1 cellular context compared by ENCODE assay signal in genomic region chr18:23077493-23078256, GRCh38.
TF ChIP-seq lines count a peak whose summit lies in the region.

No MANE protein-coding gene starts in this region.

TF ChIP-seq in HepG2, 621 proteins besides CTCF, POLR2A, EP300 and RAD21 (continued from another document and continues in another):
- TF ChIP-seq ZMAT5 (CRISPR knock-in tag; IDR thresholded peaks at IDR 0.05; ENCODE audit: borderline replicate concordance, low read depth) = no peak
- no peak for TF ChIP-seq ZNF431 (CRISPR knock-in tag; IDR thresholded peaks at IDR 0.05; ENCODE audit: borderline replicate concordance, low read depth)
- TF ChIP-seq ZNF362 (CRISPR knock-in tag; IDR thresholded peaks at IDR 0.05; ENCODE audit: borderline replicate concordance) = peak; percentile 73; the same call in 1 of the 2 replicates
- TF ChIP-seq GATAD2A (CRISPR knock-in tag; IDR thresholded peaks at IDR 0.05) = 0 out of 2 replicates have a peak, but pooled peaks have one; percentile 30
- no peak for TF ChIP-seq FOXP1 (IDR thresholded peaks at IDR 0.05)
- no peak for TF ChIP-seq FOXP1 (CRISPR knock-in tag; IDR thresholded peaks at IDR 0.05)
- peak; percentile 45; the same call in 1 of the 2 replicates for TF ChIP-seq FOXA3 (CRISPR knock-in tag; IDR thresholded peaks at IDR 0.05)
- TF ChIP-seq GATAD1 (CRISPR knock-in tag; IDR thresholded peaks at IDR 0.05) = 0 out of 2 replicates have a peak, but pooled peaks have one; percentile 13
- TF ChIP-seq PAXIP1 (CRISPR knock-in tag; conservative IDR thresholded peaks at IDR 0.05) = peak; percentile 51
- peak; percentile 25; the same call in 1 of the 2 replicates for TF ChIP-seq BCL6 (CRISPR knock-in tag; IDR thresholded peaks at IDR 0.05)
- peak; percentile 75 for TF ChIP-seq ELF3 (CRISPR knock-in tag; IDR thresholded peaks at IDR 0.05)
- TF ChIP-seq ZBTB37 (CRISPR knock-in tag; IDR thresholded peaks at IDR 0.05) = no peak
- TF ChIP-seq ZNF605 (CRISPR knock-in tag; IDR thresholded peaks at IDR 0.05) = 0 out of 2 replicates have a peak, but pooled peaks have one; percentile 40
- no peak for TF ChIP-seq ZBTB2 (CRISPR knock-in tag; IDR thresholded peaks at IDR 0.05; ENCODE audit: low read depth)
- TF ChIP-seq ZNF770 (CRISPR knock-in tag; IDR thresholded peaks at IDR 0.05) = 0 out of 2 replicates have a peak, but pooled peaks have one; percentile 43
- peak; percentile 60; the same call in 1 of the 2 replicates for TF ChIP-seq GFI1 (CRISPR knock-in tag; IDR thresholded peaks at IDR 0.05; ENCODE audit: borderline replicate concordance)
- TF ChIP-seq ZNF17 (CRISPR knock-in tag; IDR thresholded peaks at IDR 0.05) = no peak
- peak; percentile 66 for TF ChIP-seq TEAD3 (CRISPR knock-in tag; optimal IDR thresholded peaks at IDR 0.05; ENCODE audit: borderline replicate concordance)
- TF ChIP-seq RXRB (CRISPR knock-in tag; IDR thresholded peaks at IDR 0.05; ENCODE audit: borderline replicate concordance) = peak; percentile 55
- no peak for TF ChIP-seq MYPOP (CRISPR knock-in tag; IDR thresholded peaks at IDR 0.05)
- TF ChIP-seq BRF2 (CRISPR knock-in tag; IDR thresholded peaks at IDR 0.05) = no peak
- peak; percentile 29; the same call in 1 of the 2 replicates for TF ChIP-seq ZFP91 (CRISPR knock-in tag; IDR thresholded peaks at IDR 0.05; ENCODE audit: borderline replicate concordance)
- TF ChIP-seq ZNF710 (CRISPR knock-in tag; IDR thresholded peaks at IDR 0.05; ENCODE audit: borderline replicate concordance) = 0 out of 2 replicates have a peak, but pooled peaks have one; percentile 18
- 0 out of 2 replicates have a peak, but pooled peaks have one; percentile 54 for TF ChIP-seq SMYD3 (CRISPR knock-in tag; IDR thresholded peaks at IDR 0.05)
- no peak for TF ChIP-seq LCORL (IDR thresholded peaks at IDR 0.05)
- TF ChIP-seq LCORL (CRISPR knock-in tag; IDR thresholded peaks at IDR 0.05) = peak; percentile 28; the same call in 1 of the 2 replicates
- TF ChIP-seq ZNF121 (CRISPR knock-in tag; IDR thresholded peaks at IDR 0.05) = 0 out of 2 replicates have a peak, but pooled peaks have one; percentile 13
- TF ChIP-seq SP140L (CRISPR knock-in tag; IDR thresholded peaks at IDR 0.05; ENCODE audit: borderline replicate concordance) = no peak
- peak; percentile 57 for TF ChIP-seq SAP130 (CRISPR knock-in tag; IDR thresholded peaks at IDR 0.05; ENCODE audit: low read depth)
- 0 out of 2 replicates have a peak, but pooled peaks have one; percentile 41 for TF ChIP-seq ZNF776 (CRISPR knock-in tag; IDR thresholded peaks at IDR 0.05)
- 0 out of 2 replicates have a peak, but pooled peaks have one; percentile 29 for TF ChIP-seq ZNF547 (CRISPR knock-in tag; IDR thresholded peaks at IDR 0.05)
- TF ChIP-seq SOX5 (CRISPR knock-in tag; IDR thresholded peaks at IDR 0.05; ENCODE audit: borderline replicate concordance) = peak; percentile 43; the same call in 1 of the 2 replicates
- TF ChIP-seq ZNF317 (CRISPR knock-in tag; IDR thresholded peaks at IDR 0.05) = peak; percentile 65; the same call in 1 of the 2 replicates
- TF ChIP-seq CREM (IDR thresholded peaks at IDR 0.05) = 0 out of 2 replicates have a peak, but pooled peaks have one; percentile 29
- no peak for TF ChIP-seq CREM (CRISPR knock-in tag; IDR thresholded peaks at IDR 0.05)
- peak; percentile 61; the same call in 1 of the 2 replicates for TF ChIP-seq ARID5B (CRISPR knock-in tag; IDR thresholded peaks at IDR 0.05)
- TF ChIP-seq ZNF263 (CRISPR knock-in tag; IDR thresholded peaks at IDR 0.05) = peak; percentile 80
- no peak for TF ChIP-seq SOX6 (IDR thresholded peaks at IDR 0.05)
- TF ChIP-seq SOX6 (CRISPR knock-in tag; IDR thresholded peaks at IDR 0.05) = peak; percentile 18; the same call in 1 of the 2 replicates
